In genomic region chr2:233387667-233388528, GRCh38 we compare ENCODE assay signal across 8 cellular contexts. TPM values are rescaled to one million over a fixed set of nuclear protein-coding genes. Genes with fewer than 3 reads are reported as not detected.
DNase-seq lines count a peak whose midpoint lies in the region; ATAC-seq lines count a peak whose summit lies in the region.

No MANE protein-coding gene starts in this region.

- ATAC-seq in T-helper 17 cell: no peak
- peak; percentile 95 for ATAC-seq in Right ventricle myocardium inferior
- ATAC-seq in GM21526 (IDR thresholded peaks at IDR 0.05; ENCODE audit: low FRiP score, unreplicated experiment): no peak
- ATAC-seq in HG02610 (IDR thresholded peaks at IDR 0.05; ENCODE audit: unreplicated experiment): no peak

- peak in 2 of 5 donors; percentile 31 to 59 for DNase-seq in CD8-positive, alpha-beta memory T cell
- DNase-seq in T-helper 17 cell (no peak), Right ventricle myocardium inferior (ENCODE audit: missing footprints) (peak; percentile 92), pulmonary artery endothelial cell (ENCODE audit: low read depth, low spot score) (peak; percentile 73), NCI-H1436 (lab: John Stamatoyannopoulos, UW) (no peak)
- no peak for DNase-seq in activated CD4-positive, alpha-beta T cell treated with anti-CD3 and anti-CD28 coated beads for 1 hour

- H3K4me3 ChIP-seq in CD8-positive, alpha-beta memory T cell (ENCODE audit: low read length): no peak overlapping the region

- no peak overlapping the region for H3K27ac ChIP-seq in CD8-positive, alpha-beta memory T cell (ENCODE audit: low read depth, low read length)

- H3K9me3 Mint-ChIP-seq in CD8-positive, alpha-beta memory T cell: no peaks in the 10 kb centered on the region

- peaks cover 0 to 2% of the 10 kb centered on the region in 2 donors for H3K27me3 Mint-ChIP-seq in CD8-positive, alpha-beta memory T cell
- no peaks in the 10 kb centered on the region for H3K27me3 Mint-ChIP-seq in T-helper 17 cell

- peaks cover 55 to 78% (median 71%) of the 10 kb centered on the region in 3 donors for H3K4me1 Mint-ChIP-seq in CD8-positive, alpha-beta memory T cell
- H3K4me1 Mint-ChIP-seq in T-helper 17 cell: peaks cover 32% of the 10 kb centered on the region

- intact Hi-C loops in Right ventricle myocardium inferior (cut with DNase I): loop anchor here (2.0 kb wide), 1 partner anchor 31 kb away; no protein-coding TSS in a partner anchor

- no peaks in the 10 kb centered on the region for H3K27me3 ChIP-seq in CD8-positive, alpha-beta memory T cell (ENCODE audit: insufficient read depth, low read length, poor library complexity, severe bottlenecking)

- peaks cover 0 to 42% (median 10%) of the 10 kb centered on the region in 3 donors for H3K36me3 Mint-ChIP-seq in CD8-positive, alpha-beta memory T cell
- H3K36me3 Mint-ChIP-seq in T-helper 17 cell (ENCODE audit: low read depth): peaks cover 5% of the 10 kb centered on the region

- H3K4me3 Mint-ChIP-seq in CD8-positive, alpha-beta memory T cell: peak overlapping the region in 4 of 7 donors; percentile 55 to 85 (median 76)
- no peak overlapping the region for H3K4me3 Mint-ChIP-seq in T-helper 17 cell

- POLR2A ChIA-PET in CD8-positive, alpha-beta memory T cell (lab: Charles Lee): interaction anchor here (0.6 kb wide), 1 partner anchor 14 kb away, joined by 3 read pairs; no protein-coding TSS in a partner anchor

- CTCF ChIA-PET in CD8-positive, alpha-beta memory T cell (lab: Charles Lee): interaction anchor here (0.8 to 0.9 kb wide), 2 partner anchors 16 to 78 kb away, joined by 3 read pairs; no protein-coding TSS in a partner anchor

- no peaks in the 10 kb centered on the region for H3K9me3 ChIP-seq in CD8-positive, alpha-beta memory T cell (ENCODE audit: low read length)
- H3K9me3 ChIP-seq in T-helper 17 cell (ENCODE audit: control insufficient read depth, low read length, poor library complexity, severe bottlenecking): no peaks in the 10 kb centered on the region

- H3K36me3 ChIP-seq in CD8-positive, alpha-beta memory T cell (ENCODE audit: insufficient read depth, low read length): peaks cover 6% of the 10 kb centered on the region

- peaks cover 48% of the 10 kb centered on the region for H3K4me1 ChIP-seq in CD8-positive, alpha-beta memory T cell (ENCODE audit: insufficient read depth, low read length)

- peak overlapping the region in 3 of 8 donors; percentile 26 to 82 (median 58) for H3K27ac Mint-ChIP-seq in CD8-positive, alpha-beta memory T cell
- peak overlapping the region; percentile 16 for H3K27ac Mint-ChIP-seq in T-helper 17 cell

RNA-seq across cellular contexts. Expression of gene DGKD, which starts 33.6 kb away (rescaled TPM):
- 10 to 100 TPM; 54.2 to 61.9 TPM for total RNA-seq in CD8-positive, alpha-beta memory T cell
- polyA plus RNA-seq in CD8-positive, alpha-beta memory T cell: 32.6 TPM
- total RNA-seq in T-helper 17 cell: 100 to 1,000 TPM; 148 to 170 TPM
- 29.2 TPM for total RNA-seq in Right ventricle myocardium inferior
- 6.9 and 9.1 TPM in 2 replicates for total RNA-seq in pulmonary artery endothelial cell

Comparison
In these comparisons a context has a peak if more than half of its experiments do, and no peak if none do; other contexts are left out.
1. DNase-seq: peak in Right ventricle myocardium inferior (single experiment) and pulmonary artery endothelial cell (single experiment); none in T-helper 17 cell (0 of 3), activated CD4-positive, alpha-beta T cell treated with anti-CD3 and anti-CD28 coated beads for 1 hour (single experiment) and NCI-H1436 (single experiment).